In the genomic region with DNA sequence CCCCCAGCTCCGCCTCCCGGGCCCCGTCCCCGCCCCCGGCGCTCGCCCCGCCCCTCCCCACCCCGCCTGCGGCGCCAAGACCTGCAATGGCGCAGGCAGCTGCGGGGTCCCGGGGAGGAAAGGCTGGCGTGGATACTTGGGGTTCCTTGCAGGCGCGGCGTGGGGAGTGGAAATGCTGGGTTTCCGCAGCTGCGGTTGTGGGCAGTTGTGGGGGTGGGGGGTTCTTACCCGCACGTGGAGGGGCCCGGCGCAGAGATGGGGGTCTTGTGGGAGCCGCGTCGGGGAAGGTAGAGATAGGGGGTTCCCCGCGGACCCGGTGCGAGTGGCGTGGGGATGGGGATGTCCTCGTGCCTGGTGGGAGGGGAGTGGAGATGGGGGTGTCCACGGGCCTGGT, we compare ENCODE assay signal across 8 cellular contexts. TPM values are rescaled to one million over a fixed set of nuclear protein-coding genes. Genes with fewer than 3 reads are reported as not detected.
DNase-seq lines count a peak whose midpoint lies in the region; ATAC-seq and TF ChIP-seq lines count a peak whose summit lies in the region.

No MANE protein-coding gene starts in this region.

- H3K27ac ChIP-seq in CD8-positive, alpha-beta T cell (ENCODE audit: low read depth, low read length) = peak overlapping the region; percentile 82
- H3K27ac ChIP-seq in OCI-LY3 (ENCODE audit: low read length) = peak overlapping the region; percentile 83

- H3K27ac Mint-ChIP-seq in CD8-positive, alpha-beta T cell = peak overlapping the region; percentile 94
- H3K27ac Mint-ChIP-seq in chondrocyte (ENCODE audit: unreplicated experiment) = peak overlapping the region; percentile 92

- peaks cover 8% of the 10 kb centered on the region for H3K9me3 Mint-ChIP-seq in CD8-positive, alpha-beta T cell
- peaks cover 9% of the 10 kb centered on the region for H3K9me3 Mint-ChIP-seq in chondrocyte (ENCODE audit: low read depth)

- H3K4me1 ChIP-seq in CD8-positive, alpha-beta T cell (ENCODE audit: insufficient read depth, low read length) = peaks cover 41% of the 10 kb centered on the region
- peaks cover 19% of the 10 kb centered on the region for H3K4me1 ChIP-seq in OCI-LY3 (ENCODE audit: low read length)
- H3K4me1 ChIP-seq in mucosa of stomach (ENCODE audit: control insufficient read depth, insufficient read depth, low read length) = peaks cover 11% of the 10 kb centered on the region

- no peaks in the 10 kb centered on the region for H3K36me3 ChIP-seq in CD8-positive, alpha-beta T cell (ENCODE audit: insufficient read depth, low read length)
- peaks cover 24% of the 10 kb centered on the region for H3K36me3 ChIP-seq in OCI-LY3 (replicated peaks; ENCODE audit: low read depth, low read length)
- no peaks in the 10 kb centered on the region for H3K36me3 ChIP-seq in mucosa of stomach (ENCODE audit: control insufficient read depth, insufficient read depth, low read length)

- peaks cover 22% of the 10 kb centered on the region for H4K20me1 ChIP-seq in OCI-LY3 (ENCODE audit: insufficient read depth, low read length)

- H3K4me1 Mint-ChIP-seq in CD8-positive, alpha-beta T cell (ENCODE audit: low read depth) = peaks cover 26% of the 10 kb centered on the region
- peaks cover 6% of the 10 kb centered on the region for H3K4me1 Mint-ChIP-seq in chondrocyte (ENCODE audit: low read depth)

- H3K4me3 Mint-ChIP-seq in CD8-positive, alpha-beta T cell = peak overlapping the region; percentile 92
- peak overlapping the region; percentile 83 for H3K4me3 Mint-ChIP-seq in chondrocyte (ENCODE audit: unreplicated experiment)

- H3K9ac ChIP-seq in OCI-LY3 (ENCODE audit: low read length) = peak overlapping the region; percentile 85
- no peak overlapping the region for H3K9ac ChIP-seq in mucosa of stomach (ENCODE audit: low read length)

- peak overlapping the region; percentile 82 for H3K4me3 ChIP-seq in CD8-positive, alpha-beta T cell (ENCODE audit: low read depth, low read length)
- H3K4me3 ChIP-seq in OCI-LY3 (ENCODE audit: low read length) = peak overlapping the region; percentile 87
- H3K4me3 ChIP-seq in mucosa of stomach (ENCODE audit: low read length) = peak overlapping the region; percentile 41

- peak in 3 of 7 experiments; percentile 73 to 92 (median 76) for DNase-seq in CD8-positive, alpha-beta T cell
- peak; percentile 91 for DNase-seq in chondrocyte (ENCODE audit: low spot score)
- no peak for DNase-seq in NCI-H524 (lab: John Stamatoyannopoulos, UW)
- no peak for DNase-seq in A172 (ENCODE audit: low spot score)
- DNase-seq in middle frontal gyrus (ENCODE audit: extremely low spot score, low spot score) = no peak

- no peaks in the 10 kb centered on the region for H3K9me3 ChIP-seq in CD8-positive, alpha-beta T cell (ENCODE audit: low read length)
- H3K9me3 ChIP-seq in OCI-LY3 (ENCODE audit: insufficient read depth, low read length) (peaks cover 5% of the 10 kb centered on the region; the same call in 1 of the 2 replicates), mucosa of stomach (ENCODE audit: control insufficient read depth, low read length) (no peaks in the 10 kb centered on the region)

- peaks cover 14% of the 10 kb centered on the region for H3K36me3 Mint-ChIP-seq in CD8-positive, alpha-beta T cell
- peaks cover 11% of the 10 kb centered on the region for H3K36me3 Mint-ChIP-seq in chondrocyte (ENCODE audit: low read depth)

- intact Hi-C loops in CD8-positive, alpha-beta T cell (cut with DNase I, micrococcal nuclease) = loop anchor here (1.0 to 10.0 kb wide), 14 partner anchors 61 to 1238 kb away; a partner anchor contains a TSS

- H3K27me3 Mint-ChIP-seq in CD8-positive, alpha-beta T cell (ENCODE audit: low read depth) = no peaks in the 10 kb centered on the region
- peaks cover 2% of the 10 kb centered on the region for H3K27me3 Mint-ChIP-seq in chondrocyte (ENCODE audit: low read depth)

- ATAC-seq in CD8-positive, alpha-beta T cell = peak; percentile 41
- ATAC-seq in GM21717 (IDR thresholded peaks at IDR 0.05; ENCODE audit: unreplicated experiment) = peak; percentile 36

- H3K79me2 ChIP-seq in OCI-LY3 (ENCODE audit: low read length) = peaks cover 43% of the 10 kb centered on the region

- H3K4me2 ChIP-seq in OCI-LY3 (ENCODE audit: low read length) = peak overlapping the region; percentile 58

- H3K27me3 ChIP-seq in CD8-positive, alpha-beta T cell (ENCODE audit: insufficient read depth, low read length) = no peaks in the 10 kb centered on the region
- 0 out of 2 replicates have a peak, but pooled peaks cover 9% of the 10 kb centered on the region for H3K27me3 ChIP-seq in OCI-LY3 (ENCODE audit: low read depth, low read length)
- no peaks in the 10 kb centered on the region for H3K27me3 ChIP-seq in mucosa of stomach (ENCODE audit: control insufficient read depth, insufficient read depth, low read length)

- no peak for TF ChIP-seq CTCF in CD8-positive, alpha-beta T cell (IDR thresholded peaks at IDR 0.05)
- TF ChIP-seq CTCF in OCI-LY3 (IDR thresholded peaks at IDR 0.05; ENCODE audit: low read depth, low read length) (no peak), chondrocyte (IDR thresholded peaks at IDR 0.05) (no peak)

- peak overlapping the region; percentile 77; the same call in 1 of the 2 replicates for H2AFZ ChIP-seq in OCI-LY3 (ENCODE audit: low read depth, low read length)

- POLR2A ChIA-PET in CD8-positive, alpha-beta T cell (lab: Charles Lee) = no interaction called here

- CTCF ChIA-PET in CD8-positive, alpha-beta T cell (lab: Charles Lee) = no interaction called here

RNA-seq across cellular contexts. Expression of a gene that starts 0.7 kb away (rescaled TPM):
- 10 to 100 TPM; 55.4 to 66.8 TPM for total RNA-seq in CD8-positive, alpha-beta T cell
- total RNA-seq in chondrocyte = 19.6 to 29.0 TPM (median 20.2 TPM) in 3 replicates
- total RNA-seq in A172 (2014; rRNA removed; shearing (Covaris generic)) = 3.3 and 4.2 TPM in 2 replicates
